Comparison of ENCODE assay signal across 27 cellular contexts in genomic region chr20:20472690-20473274, GRCh38.
"Had no signal": no experiment of that assay in that cellular context is flagged by ENCODE, and none has a peak within 500 bp of the region (broad histone marks: within the 10 kb centered on the region; RNA-seq: fewer than 3 reads in every experiment).

No MANE protein-coding gene starts in this region.

- H3K9me3 ChIP-seq: lower lobe of right lung, pancreas, prostate gland, stomach, testis, thyroid gland, transverse colon, upper lobe of left lung, vagina had no signal

- DNase-seq: hypothalamus; islet precursor cell; lower lobe of right lung; mammary epithelial cell; mesenchymal stem cell; naive thymus-derived CD8-positive, alpha-beta T cell; nucleus accumbens; pancreas; retina; right cardiac atrium; stimulated activated CD4-positive, alpha-beta T cell treated with anti-CD3 and anti-CD28 coated beads, Interleukin-12 subunit alpha, Interleukin-12 subunit beta, amount 100 ng/mL, for 4 hours; stimulated activated CD4-positive, alpha-beta T cell treated with anti-CD3 and anti-CD28 coated beads, Interleukin-15, amount 100 ng/mL, for 24 hours; stimulated activated CD4-positive, alpha-beta T cell treated with anti-CD3 and anti-CD28 coated beads, Interleukin-2, amount 100 ng/mL, for 24 hours; stimulated activated CD4-positive, alpha-beta T cell treated with anti-CD3 and anti-CD28 coated beads, Interleukin-4, amount 100 ng/mL, for 1 hour; stimulated activated naive B cell treated with anti-CD40 and anti-IgM and Interleukin-4, amounts not matched to agents 10 μg/mL and 1 μg/mL and 100 μg/mL, for 72 hours; stimulated activated naive CD8-positive, alpha-beta T cell treated with anti-CD3 and anti-CD28 coated beads, Interleukin-15, Interleukin-2, amounts not matched to agents 100 U/mL and 50 U/mL, for 24 hours; stomach; testis; thyroid gland; transverse colon; upper lobe of left lung had no signal

- ATAC-seq: lower lobe of right lung; naive thymus-derived CD8-positive, alpha-beta T cell; pancreas; sciatic nerve; stimulated activated naive B cell treated with anti-CD40 and anti-IgM and Interleukin-4, amounts not matched to agents 10 μg/mL and 1 μg/mL and 100 μg/mL, for 72 hours; stimulated activated naive CD8-positive, alpha-beta T cell treated with anti-CD3 and anti-CD28 coated beads, Interleukin-15, Interleukin-2, amounts not matched to agents 100 U/mL and 50 U/mL, for 24 hours had no signal

- H3K27ac ChIP-seq: lower lobe of right lung, pancreas, prostate gland, skin epidermis, stomach, testis, thyroid gland, transverse colon, upper lobe of left lung, vagina had no signal

- H3K27ac Mint-ChIP-seq: nephron; stimulated activated naive B cell treated with anti-CD40 and anti-IgM and Interleukin-4, amounts not matched to agents 10 μg/mL and 1 μg/mL and 100 μg/mL, for 72 hours had no signal

- H3K4me1 Mint-ChIP-seq: nephron, neural crest cell had no signal

- H3K27me3 ChIP-seq: pancreas, stomach, testis, thyroid gland, transverse colon, upper lobe of left lung, vagina had no signal

- H3K4me3 ChIP-seq: lower lobe of right lung, pancreas, prostate gland, skin epidermis, stomach, testis, thyroid gland, transverse colon, upper lobe of left lung, vagina had no signal

- H3K9me3 Mint-ChIP-seq: naive thymus-derived CD8-positive, alpha-beta T cell; stimulated activated naive B cell treated with anti-CD40 and anti-IgM and Interleukin-4, amounts not matched to agents 10 μg/mL and 1 μg/mL and 100 μg/mL, for 72 hours had no signal

- H3K27me3 Mint-ChIP-seq: naive thymus-derived CD8-positive, alpha-beta T cell; stimulated activated naive B cell treated with anti-CD40 and anti-IgM and Interleukin-4, amounts not matched to agents 10 μg/mL and 1 μg/mL and 100 μg/mL, for 72 hours had no signal

- H3K4me1 ChIP-seq: lower lobe of right lung, pancreas, prostate gland, stomach, testis, thyroid gland, transverse colon, upper lobe of left lung, vagina had no signal

- H3K4me3 Mint-ChIP-seq: naive thymus-derived CD8-positive, alpha-beta T cell; nephron; neural crest cell; stimulated activated naive B cell treated with anti-CD40 and anti-IgM and Interleukin-4, amounts not matched to agents 10 μg/mL and 1 μg/mL and 100 μg/mL, for 72 hours had no signal

- H3K36me3 ChIP-seq: pancreas, prostate gland, vagina had no signal
